ENCODE assay signal across 22 cellular contexts in the genomic region with DNA sequence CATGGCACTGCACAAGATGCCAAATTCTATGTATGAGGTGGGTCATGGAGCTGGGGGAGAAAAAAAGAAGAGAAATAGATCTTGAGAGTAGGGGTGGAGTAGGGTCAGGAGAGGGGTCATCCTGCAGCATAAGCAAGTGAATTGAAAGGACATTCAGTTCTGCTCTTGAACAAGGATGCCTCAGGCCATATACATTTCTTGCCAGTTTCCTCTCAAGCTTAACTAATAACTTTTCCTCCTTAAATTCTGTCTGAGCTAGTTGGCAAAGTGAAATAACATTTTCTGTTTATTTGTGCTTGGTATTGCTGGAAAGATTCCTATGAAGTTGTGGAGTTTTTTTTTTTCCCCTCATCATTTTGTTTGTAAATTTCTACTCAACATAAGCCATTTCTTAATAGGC.
"Had no signal": no experiment of that assay in that cellular context is flagged by ENCODE, and none has a peak within 500 bp of the region (broad histone marks: within the 10 kb centered on the region; RNA-seq: fewer than 3 reads in every experiment).

No MANE protein-coding gene starts in this region.

- H3K4me3 Mint-ChIP-seq: memory B cell; nephron; stimulated activated naive B cell treated with anti-CD40 and anti-IgM and Interleukin-4, amounts not matched to agents 10 μg/mL and 1 μg/mL and 100 μg/mL, for 72 hours; stimulated activated naive CD8-positive, alpha-beta T cell treated with anti-CD3 and anti-CD28 coated beads, Interleukin-15, amount 100 ng/mL, for 72 hours had no signal

- DNase-seq: cerebellar nuclear complex; dermis blood vessel endothelial cell; erythroblast; gastrocnemius medialis; heart right ventricle; left ventricle myocardium inferior; lower lobe of right lung; midbrain; nucleus accumbens; psoas muscle; spleen; stimulated activated CD4-positive, alpha-beta T cell treated with anti-CD3 and anti-CD28 coated beads, Interleukin-15, amount 100 ng/mL, for 24 hours; stimulated activated CD4-positive, alpha-beta T cell treated with anti-CD3 and anti-CD28 coated beads, Interleukin-1b, Interleukin-23, amount 100 ng/mL, for 48 hours; stimulated activated CD4-positive, alpha-beta T cell treated with anti-CD3 and anti-CD28 coated beads, Interleukin-4, amount 100 ng/mL, for 24 hours; stimulated activated naive B cell treated with anti-CD40 and anti-IgM and Interleukin-4, amounts not matched to agents 10 μg/mL and 1 μg/mL and 100 μg/mL, for 72 hours; stimulated activated naive CD8-positive, alpha-beta T cell treated with anti-CD3 and anti-CD28 coated beads, Interleukin-15, amount 100 ng/mL, for 72 hours; testis; upper lobe of right lung had no signal

- ATAC-seq: gastrocnemius medialis; heart right ventricle; lower lobe of right lung; psoas muscle; sciatic nerve; stimulated activated naive B cell treated with anti-CD40 and anti-IgM and Interleukin-4, amounts not matched to agents 10 μg/mL and 1 μg/mL and 100 μg/mL, for 72 hours; stimulated activated naive CD8-positive, alpha-beta T cell treated with anti-CD3 and anti-CD28 coated beads, Interleukin-15, amount 100 ng/mL, for 72 hours; upper lobe of right lung had no signal

- H3K27ac Mint-ChIP-seq: memory B cell; stimulated activated naive B cell treated with anti-CD40 and anti-IgM and Interleukin-4, amounts not matched to agents 10 μg/mL and 1 μg/mL and 100 μg/mL, for 72 hours; stimulated activated naive CD8-positive, alpha-beta T cell treated with anti-CD3 and anti-CD28 coated beads, Interleukin-15, amount 100 ng/mL, for 72 hours had no signal

- H3K4me1 Mint-ChIP-seq: memory B cell; stimulated activated naive B cell treated with anti-CD40 and anti-IgM and Interleukin-4, amounts not matched to agents 10 μg/mL and 1 μg/mL and 100 μg/mL, for 72 hours; stimulated activated naive CD8-positive, alpha-beta T cell treated with anti-CD3 and anti-CD28 coated beads, Interleukin-15, amount 100 ng/mL, for 72 hours had no signal

- FAIRE-seq: colon had no signal

- H3K9me3 Mint-ChIP-seq: memory B cell had no signal

- H3K36me3 Mint-ChIP-seq: memory B cell; stimulated activated naive B cell treated with anti-CD40 and anti-IgM and Interleukin-4, amounts not matched to agents 10 μg/mL and 1 μg/mL and 100 μg/mL, for 72 hours had no signal
